ENCODE assay signal across 19 cellular contexts in the genomic region with DNA sequence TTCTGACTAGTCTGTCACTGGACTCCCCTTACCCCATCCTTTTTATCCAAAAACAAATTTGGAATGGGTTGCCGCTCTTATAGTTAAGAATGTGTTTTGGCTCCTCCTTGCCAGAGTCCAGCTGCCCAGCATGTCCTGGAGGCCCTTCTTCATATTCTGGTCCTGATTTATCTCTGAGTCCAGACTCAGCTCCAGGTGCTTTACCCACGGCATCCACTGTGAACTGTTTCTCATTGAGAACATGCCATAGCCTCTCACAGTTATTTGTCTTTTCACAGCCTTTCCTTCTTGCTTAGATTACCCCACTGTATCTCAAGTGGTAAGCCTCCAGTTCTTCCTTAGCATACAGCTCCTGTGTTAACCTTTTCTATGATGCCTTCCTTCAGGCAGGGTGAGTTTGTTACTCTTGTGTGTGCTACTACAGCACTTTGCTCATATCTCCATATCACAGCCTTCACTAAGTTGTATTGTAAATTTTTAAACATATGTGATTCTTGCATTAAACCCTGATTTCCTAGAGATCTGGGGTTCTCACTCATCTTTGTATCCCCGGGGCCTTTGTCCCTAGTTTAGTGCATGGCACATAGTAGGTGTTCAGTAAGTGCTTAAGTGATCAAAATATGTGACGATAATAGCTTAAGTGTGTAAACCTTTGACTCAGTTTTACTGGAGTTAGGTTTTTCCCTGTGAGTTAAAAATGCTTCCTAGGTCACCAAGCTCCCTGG.
DNase-seq lines count a peak whose midpoint lies in the region; ATAC-seq, FAIRE-seq and TF ChIP-seq lines count a peak whose summit lies in the region.
"Had no signal": no experiment of that assay in that cellular context is flagged by ENCODE, and none has a peak within 500 bp of the region (broad histone marks: within the 10 kb centered on the region; RNA-seq: fewer than 3 reads in every experiment).

No MANE protein-coding gene starts in this region.

- no peak for TF ChIP-seq RAD21 in K562 (CRISPR knock-in tag; conservative IDR thresholded peaks at IDR 0.05 in 1 of 2, IDR thresholded peaks at IDR 0.05 in 1 of 2)

- peak; percentile 60 for FAIRE-seq in K562 (lab: Jason Lieb, UNC)
- FAIRE-seq: frontal cortex, small intestine had no signal

- TF ChIP-seq CTCF in left ventricle myocardium inferior (IDR thresholded peaks at IDR 0.05; ENCODE audit: borderline replicate concordance) (no peak), K562 (IDR thresholded peaks at IDR 0.05 in 2 of 3, conservative IDR thresholded peaks at IDR 0.05 in 1 of 3; ENCODE audit: insufficient read depth in 2 of 3, low read depth in 1 of 3, low read length in 3 of 3) (no peak), nephron (IDR thresholded peaks at IDR 0.05; ENCODE audit: unreplicated experiment in 3 of 3) (no peak), vagina (IDR thresholded peaks at IDR 0.05) (no peak)

- no peaks in the 10 kb centered on the region for H3K27me3 ChIP-seq in left ventricle myocardium inferior (ENCODE audit: low read depth)
- H3K27me3 ChIP-seq in K562 (ENCODE audit: control insufficient read depth in 2 of 2, insufficient read depth in 2 of 2, low read length in 2 of 2): no peaks in the 10 kb centered on the region
- H3K27me3 ChIP-seq in vagina: no peaks in the 10 kb centered on the region
- no peaks in the 10 kb centered on the region for H3K27me3 ChIP-seq in aorta (ENCODE audit: control insufficient read depth in 1 of 2, insufficient read depth in 2 of 2, low read length in 1 of 2)

- no TSS peak for BruUV-seq in K562 (replicated peaks; lab: Mats Ljungman, UMichigan)

- CTCF ChIA-PET in K562 (lab: Yijun Ruan, JAX; ENCODE audit: low intra/inter-chr PET ratio): no interaction called here

- H3K27ac ChIP-seq in left ventricle myocardium inferior (replicated peaks) (peak overlapping the region; percentile 91), K562 (ENCODE audit: extremely low read depth, low read depth, low read length) (peak overlapping the region; percentile 69), vagina (peak overlapping the region; percentile 65), aorta (ENCODE audit: low read depth in 1 of 2, low read length in 2 of 2) (peak overlapping the region in 1 of 2 donors; percentile 77)

- no peak for ATAC-seq in Right ventricle myocardium inferior
- peak; percentile 12 for ATAC-seq in K562
- ATAC-seq in aorta (ENCODE audit: low FRiP score): no peak
- ATAC-seq in activated T-cell treated with anti-CD3 and anti-CD28 coated beads, Interleukin-2, amount 50 U/mL, for 4 hours: no peak
- ATAC-seq: stimulated activated naive B cell treated with anti-CD40 and anti-IgM and Interleukin-4, amounts not matched to agents 10 μg/mL and 1 μg/mL and 100 μg/mL, for 72 hours had no signal

- H3K36me3 Mint-ChIP-seq in nephron (ENCODE audit: low read depth): no peaks in the 10 kb centered on the region
- H3K36me3 Mint-ChIP-seq in activated T-cell treated with anti-CD3 and anti-CD28 coated beads, Interleukin-2, amount 50 U/mL, for 4 hours (ENCODE audit: insufficient read depth): no peaks in the 10 kb centered on the region
- H3K36me3 Mint-ChIP-seq: stimulated activated naive B cell treated with anti-CD40 and anti-IgM and Interleukin-4, amounts not matched to agents 10 μg/mL and 1 μg/mL and 100 μg/mL, for 72 hours had no signal

- no peaks in the 10 kb centered on the region for H3K9me3 Mint-ChIP-seq in nephron
- no peaks in the 10 kb centered on the region for H3K9me3 Mint-ChIP-seq in activated T-cell treated with anti-CD3 and anti-CD28 coated beads, Interleukin-2, amount 50 U/mL, for 4 hours
- H3K9me3 Mint-ChIP-seq: stimulated activated naive B cell treated with anti-CD40 and anti-IgM and Interleukin-4, amounts not matched to agents 10 μg/mL and 1 μg/mL and 100 μg/mL, for 72 hours had no signal

- peak overlapping the region; percentile 74 to 81; a peak in 2 of 4 replicates for H3K9ac ChIP-seq in K562 (ENCODE audit: insufficient read depth in 1 of 2, low read depth in 2 of 2, low read length in 2 of 2)

- no peak for TF ChIP-seq POLR2A in K562 (conservative IDR thresholded peaks at IDR 0.05)
- no peak for TF ChIP-seq POLR2A in vagina (IDR thresholded peaks at IDR 0.05)

- H3K79me2 ChIP-seq in K562 (ENCODE audit: control insufficient read depth, insufficient read depth, low read length): peaks cover 96% of the 10 kb centered on the region

- peak overlapping the region; percentile 79 for H3K4me2 ChIP-seq in K562 (ENCODE audit: insufficient read depth, low read length)

- peak overlapping the region; percentile 14 to 66 (median 21) for H3K4me3 Mint-ChIP-seq in nephron
- H3K4me3 Mint-ChIP-seq in activated T-cell treated with anti-CD3 and anti-CD28 coated beads, Interleukin-2, amount 50 U/mL, for 4 hours: no peak overlapping the region
- H3K4me3 Mint-ChIP-seq: stimulated activated naive B cell treated with anti-CD40 and anti-IgM and Interleukin-4, amounts not matched to agents 10 μg/mL and 1 μg/mL and 100 μg/mL, for 72 hours had no signal

- H3K4me1 Mint-ChIP-seq in nephron: peaks cover 63% of the 10 kb centered on the region
- peaks cover 59% of the 10 kb centered on the region for H3K4me1 Mint-ChIP-seq in activated T-cell treated with anti-CD3 and anti-CD28 coated beads, Interleukin-2, amount 50 U/mL, for 4 hours (ENCODE audit: low read depth)

- H3K27ac Mint-ChIP-seq in nephron: peak overlapping the region in 2 of 3 experiments; percentile 0 to 25
- H3K27ac Mint-ChIP-seq: stimulated activated naive B cell treated with anti-CD40 and anti-IgM and Interleukin-4, amounts not matched to agents 10 μg/mL and 1 μg/mL and 100 μg/mL, for 72 hours had no signal

- no peak for TF ChIP-seq EP300 in K562 (IDR thresholded peaks at IDR 0.05; ENCODE audit: low read length)

- POLR2A ChIA-PET in K562 (lab: Yijun Ruan, JAX): interaction anchor here (0.7 to 6.1 kb wide), 8 partner anchors 8 to 137 kb away, joined by 3 to 52 read pairs (median 4); no protein-coding TSS in a partner anchor

- H3K9me1 ChIP-seq in K562 (ENCODE audit: control insufficient read depth, insufficient read depth, low read length): no peaks in the 10 kb centered on the region

- in situ Hi-C loops in K562 (cut with MboI): no loop called here

- H3K4me3 ChIP-seq in left ventricle myocardium inferior (no peak overlapping the region), K562 (no peak overlapping the region), vagina (no peak overlapping the region), aorta (ENCODE audit: low read length in 2 of 2) (no peak overlapping the region)

- no peak for DNase-seq in left ventricle myocardium inferior
- no peak for DNase-seq in Right ventricle myocardium inferior (ENCODE audit: missing footprints)
- peak in 2 of 4 experiments; percentile 40 to 60 for DNase-seq in K562 (ENCODE audit: extremely low read depth in 1 of 4, low spot score in 3 of 4)
- no peak for DNase-seq in vagina (ENCODE audit: extremely low spot score in 2 of 2)
- DNase-seq in aorta: no peak
- DNase-seq in activated T-cell treated with anti-CD3 and anti-CD28 coated beads, Interleukin-2, amount 50 U/mL, for 4 hours: no peak
- DNase-seq in 8988T: no peak
- DNase-seq: activated CD4-positive, alpha-beta T cell treated with anti-CD3 and anti-CD28 coated beads for 48 hours; activated T-cell treated with anti-CD3 and anti-CD28 coated beads, Interleukin-2, amount 50 U/mL, for 1 hour; NCI-H1092; NCI-H2171 treated with DMSO at 0.1 percent for 48 hours; NK-92 treated with Interleukin-12 subunit alpha and Interleukin-12 subunit beta, amount 100 ng/mL, for 24 hours; nucleus accumbens; SIG-M5; small intestine; stimulated activated naive B cell treated with anti-CD40 and anti-IgM and Interleukin-4, amounts not matched to agents 10 μg/mL and 1 μg/mL and 100 μg/mL, for 72 hours; T1000 had no signal

- intact Hi-C loops in left ventricle myocardium inferior (cut with micrococcal nuclease): no loop called here
- intact Hi-C loops in Right ventricle myocardium inferior (cut with DNase I): loop anchor here (5.0 kb wide), 1 partner anchor 66 kb away; no protein-coding TSS in a partner anchor
- intact Hi-C loops in K562 (cut with micrococcal nuclease): loop anchor here (5.0 to 10.0 kb wide), 2 partner anchors 34 to 758 kb away; a partner anchor contains a TSS
- intact Hi-C loops in vagina (cut with DNase I): no loop called here
- intact Hi-C loops in aorta (cut with DNase I): loop anchor here (5.0 to 10.0 kb wide), 3 partner anchors 36 to 108 kb away; no protein-coding TSS in a partner anchor

- H4K20me1 ChIP-seq in K562 (replicated peaks; ENCODE audit: control insufficient read depth, insufficient read depth, low read length): peaks cover 14% of the 10 kb centered on the region; the same call in 1 of the 2 replicates

- 28% methylated on average over 4 of the region's 4 CpGs for WGBS in K562 (ENCODE audit: insufficient coverage, low coverage, missing lambda C conversion rate)
- WGBS in aorta, 2 donors: 65 to 66% methylated on average over 4 of the region's 4 CpGs

- H3K4me1 ChIP-seq in left ventricle myocardium inferior (peaks cover 97% of the 10 kb centered on the region), K562 (replicated peaks in 1 of 2; ENCODE audit: control insufficient read depth in 2 of 2, insufficient read depth in 2 of 2, low read length in 2 of 2) (peaks cover 37 to 62% of the 10 kb centered on the region in 2 experiments), vagina (peaks cover 96% of the 10 kb centered on the region), aorta (ENCODE audit: control insufficient read depth in 1 of 2, insufficient read depth in 2 of 2, low read length in 2 of 2) (peaks cover 6 to 8% of the 10 kb centered on the region in 2 donors)

- H3K36me3 ChIP-seq in left ventricle myocardium inferior (no peaks in the 10 kb centered on the region), K562 (ENCODE audit: control insufficient read depth, insufficient read depth, low read length) (peaks cover 4% of the 10 kb centered on the region; the same call in 1 of the 3 replicates), vagina (no peaks in the 10 kb centered on the region), aorta (ENCODE audit: control insufficient read depth in 1 of 2, insufficient read depth in 2 of 2, low read length in 1 of 2) (no peaks in the 10 kb centered on the region)

- no peak overlapping the region for H2AFZ ChIP-seq in K562 (ENCODE audit: low read depth, low read length)

- H3K9me3 ChIP-seq in left ventricle myocardium inferior (replicated peaks) (no peaks in the 10 kb centered on the region), K562 (replicated peaks; ENCODE audit: control insufficient read depth, insufficient read depth, low read depth, low read length) (no peaks in the 10 kb centered on the region), vagina (no peaks in the 10 kb centered on the region), aorta (ENCODE audit: control insufficient read depth, low read length) (no peaks in the 10 kb centered on the region)

- peaks cover 1% of the 10 kb centered on the region for H3K27me3 Mint-ChIP-seq in nephron (ENCODE audit: low read depth)
- no peaks in the 10 kb centered on the region for H3K27me3 Mint-ChIP-seq in activated T-cell treated with anti-CD3 and anti-CD28 coated beads, Interleukin-2, amount 50 U/mL, for 4 hours (ENCODE audit: low read depth)
- H3K27me3 Mint-ChIP-seq: stimulated activated naive B cell treated with anti-CD40 and anti-IgM and Interleukin-4, amounts not matched to agents 10 μg/mL and 1 μg/mL and 100 μg/mL, for 72 hours had no signal

TF ChIP-seq in K562, 482 proteins besides CTCF, POLR2A, EP300 and RAD21 (continues in another document):
- TF ChIP-seq L3MBTL2 (IDR thresholded peaks at IDR 0.05): no peak

Comparison
In these comparisons a context has a peak if more than half of its experiments do, and no peak if none do; other contexts are left out.
1. intact Hi-C loops: an anchor here in Right ventricle myocardium inferior (5.0 kb wide), K562 (5.0 to 10.0 kb wide) and aorta (5.0 to 10.0 kb wide); none called in left ventricle myocardium inferior and vagina.